ENCODE assay signal across 8 cellular contexts in the genomic region with DNA sequence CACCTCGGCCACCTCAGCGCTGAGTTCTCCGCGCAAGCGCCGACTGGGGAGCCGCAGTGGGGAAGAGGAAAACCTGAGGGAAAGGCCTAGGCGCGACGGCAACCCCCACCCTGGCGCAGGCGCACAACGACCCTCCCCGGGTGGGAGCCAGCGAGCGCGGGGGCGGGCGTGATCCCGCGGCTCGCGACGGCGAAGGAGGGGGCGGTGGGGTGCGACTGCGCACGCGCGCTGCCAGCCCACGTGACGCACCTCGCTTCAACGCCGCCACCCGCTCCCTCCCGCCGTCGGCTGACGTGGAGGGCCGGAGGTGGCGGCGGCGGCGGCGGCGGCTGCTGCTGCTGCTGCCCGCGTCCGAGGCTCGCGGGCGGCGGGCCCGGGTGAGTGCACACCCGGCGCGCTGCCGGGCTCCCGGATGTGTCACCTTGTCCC. TPM values are rescaled to one million over a fixed set of nuclear protein-coding genes. Genes with fewer than 3 reads are reported as not detected.
DNase-seq lines count a peak whose midpoint lies in the region; ATAC-seq, FAIRE-seq and TF ChIP-seq lines count a peak whose summit lies in the region.

A gene (minus strand): TSS at position 84 of the 429 bp plus-strand sequence. CDS start 556 bp downstream, outside the sequence.
A gene with protein sequence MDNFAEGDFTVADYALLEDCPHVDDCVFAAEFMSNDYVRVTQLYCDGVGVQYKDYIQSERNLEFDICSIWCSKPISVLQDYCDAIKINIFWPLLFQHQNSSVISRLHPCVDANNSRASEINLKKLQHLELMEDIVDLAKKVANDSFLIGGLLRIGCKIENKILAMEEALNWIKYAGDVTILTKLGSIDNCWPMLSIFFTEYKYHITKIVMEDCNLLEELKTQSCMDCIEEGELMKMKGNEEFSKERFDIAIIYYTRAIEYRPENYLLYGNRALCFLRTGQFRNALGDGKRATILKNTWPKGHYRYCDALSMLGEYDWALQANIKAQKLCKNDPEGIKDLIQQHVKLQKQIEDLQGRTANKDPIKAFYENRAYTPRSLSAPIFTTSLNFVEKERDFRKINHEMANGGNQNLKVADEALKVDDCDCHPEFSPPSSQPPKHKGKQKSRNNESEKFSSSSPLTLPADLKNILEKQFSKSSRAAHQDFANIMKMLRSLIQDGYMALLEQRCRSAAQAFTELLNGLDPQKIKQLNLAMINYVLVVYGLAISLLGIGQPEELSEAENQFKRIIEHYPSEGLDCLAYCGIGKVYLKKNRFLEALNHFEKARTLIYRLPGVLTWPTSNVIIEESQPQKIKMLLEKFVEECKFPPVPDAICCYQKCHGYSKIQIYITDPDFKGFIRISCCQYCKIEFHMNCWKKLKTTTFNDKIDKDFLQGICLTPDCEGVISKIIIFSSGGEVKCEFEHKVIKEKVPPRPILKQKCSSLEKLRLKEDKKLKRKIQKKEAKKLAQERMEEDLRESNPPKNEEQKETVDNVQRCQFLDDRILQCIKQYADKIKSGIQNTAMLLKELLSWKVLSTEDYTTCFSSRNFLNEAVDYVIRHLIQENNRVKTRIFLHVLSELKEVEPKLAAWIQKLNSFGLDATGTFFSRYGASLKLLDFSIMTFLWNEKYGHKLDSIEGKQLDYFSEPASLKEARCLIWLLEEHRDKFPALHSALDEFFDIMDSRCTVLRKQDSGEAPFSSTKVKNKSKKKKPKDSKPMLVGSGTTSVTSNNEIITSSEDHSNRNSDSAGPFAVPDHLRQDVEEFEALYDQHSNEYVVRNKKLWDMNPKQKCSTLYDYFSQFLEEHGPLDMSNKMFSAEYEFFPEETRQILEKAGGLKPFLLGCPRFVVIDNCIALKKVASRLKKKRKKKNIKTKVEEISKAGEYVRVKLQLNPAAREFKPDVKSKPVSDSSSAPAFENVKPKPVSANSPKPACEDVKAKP (N-terminal part only) (plus strand): TSS at position 267 of the 429 bp plus-strand sequence. CDS start 14,004 bp downstream, outside the sequence.

- H3K27ac ChIP-seq in OCI-LY3 (ENCODE audit: low read length) (peak within 1 kb of the TSS; percentile 69), endothelial cell of umbilical vein (ENCODE audit: insufficient read depth, low read depth, low read length) (peak within 1 kb of the TSS; percentile 95)

- H3K79me2 ChIP-seq in OCI-LY3 (ENCODE audit: low read length): peaks cover 59% of the 10 kb centered on the region
- peaks cover 43% of the 10 kb centered on the region for H3K79me2 ChIP-seq in endothelial cell of umbilical vein (ENCODE audit: control insufficient read depth, insufficient read depth, low read length)

- POLR2A ChIA-PET in endothelial cell of umbilical vein (lab: Charles Lee): no interaction called here

- peak; percentile 96 for DNase-seq in Caki2 (ENCODE audit: low read depth)
- peak; percentile 72 for DNase-seq in HuH-7.5 (ENCODE audit: low spot score)
- DNase-seq in activated CD8-positive, alpha-beta memory T cell treated with anti-CD3 and anti-CD28 coated beads, Interleukin-2, amount 50 U/mL, for 48 hours: peak; percentile 99
- DNase-seq in endothelial cell of umbilical vein (ENCODE audit: low read depth, low spot score): peak; percentile 97
- DNase-seq in stimulated activated CD8-positive, alpha-beta memory T cell treated with anti-CD3 and anti-CD28 coated beads, Interleukin-4, amount 100 ng/mL, for 1 hour (ENCODE audit: low read depth in 2 of 2, low spot score in 1 of 2): peak; percentile 91 to 93

- H3K36me3 ChIP-seq in OCI-LY3 (replicated peaks; ENCODE audit: low read depth, low read length): peaks cover 9% of the 10 kb centered on the region
- H3K36me3 ChIP-seq in endothelial cell of umbilical vein (ENCODE audit: control insufficient read depth in 2 of 2, extremely low read depth in 1 of 2, insufficient read depth in 2 of 2, low read length in 2 of 2): no peaks in the 10 kb centered on the region

- ATAC-seq in GM21526 (IDR thresholded peaks at IDR 0.05; ENCODE audit: low FRiP score, unreplicated experiment): peak; percentile 51

- H3K4me1 ChIP-seq in OCI-LY3 (ENCODE audit: low read length) (peaks cover 17% of the 10 kb centered on the region; the same call in 1 of the 2 replicates), endothelial cell of umbilical vein (ENCODE audit: control insufficient read depth, extremely low read depth, insufficient read depth, low read length) (peaks cover 17% of the 10 kb centered on the region), mononuclear cell (ENCODE audit: insufficient read depth, low read length) (peaks cover 21% of the 10 kb centered on the region)

- H3K9ac ChIP-seq in OCI-LY3 (ENCODE audit: low read length) (peak within 1 kb of the TSS; percentile 78), endothelial cell of umbilical vein (replicated peaks; ENCODE audit: extremely low read depth, insufficient read depth, low read length) (peak within 1 kb of the TSS; percentile 98)

- H3K9me3 ChIP-seq in OCI-LY3 (ENCODE audit: insufficient read depth, low read length) (no peaks in the 10 kb centered on the region), endothelial cell of umbilical vein (replicated peaks; ENCODE audit: control insufficient read depth, insufficient read depth, low read length) (no peaks in the 10 kb centered on the region), mononuclear cell (ENCODE audit: low read depth, low read length) (no peaks in the 10 kb centered on the region)

- intact Hi-C loops in endothelial cell of umbilical vein (cut with micrococcal nuclease): loop anchor here (1.0 to 5.0 kb wide), 3 partner anchors 61 to 293 kb away; a partner anchor contains a TSS

- peak; percentile 73 for TF ChIP-seq POLR2A in endothelial cell of umbilical vein (IDR thresholded peaks at IDR 0.05; ENCODE audit: low read depth, low read length)

- H3K4me3 ChIP-seq in OCI-LY3 (ENCODE audit: low read length) (peak within 1 kb of the TSS; percentile 87), endothelial cell of umbilical vein (replicated peaks in 1 of 3; ENCODE audit: insufficient read depth in 1 of 3, low read depth in 1 of 3, low read length in 3 of 3) (peak within 1 kb of the TSS; percentile 49 to 88 (median 60)), mononuclear cell (ENCODE audit: low read length) (peak within 1 kb of the TSS; percentile 65)

- CTCF ChIA-PET in endothelial cell of umbilical vein (lab: Charles Lee): interaction anchor here (0.9 to 1.0 kb wide), 2 partner anchors 14 to 96 kb away, joined by 3 to 5 read pairs; no protein-coding TSS in a partner anchor

- TF ChIP-seq CTCF in OCI-LY3 (IDR thresholded peaks at IDR 0.05; ENCODE audit: low read depth, low read length): no peak
- no peak for TF ChIP-seq CTCF in endothelial cell of umbilical vein (IDR thresholded peaks at IDR 0.05; ENCODE audit: extremely low read depth in 1 of 2, insufficient read depth in 1 of 2, low read depth in 1 of 2, low read length in 2 of 2)

- H3K9me1 ChIP-seq in endothelial cell of umbilical vein (replicated peaks; ENCODE audit: control insufficient read depth, extremely low read depth, insufficient read depth, low read length): no peaks in the 10 kb centered on the region

- in situ Hi-C loops in Caki2 (cut with HindIII; ENCODE audit: low pct_unique_long_range_greater_than_20kb, low sequenced_read_pairs): no loop called here

- BruUV-seq in endothelial cell of umbilical vein (replicated peaks; lab: Mats Ljungman, UMichigan): no TSS peak

- H3K27me3 ChIP-seq in OCI-LY3 (ENCODE audit: low read depth, low read length): no peaks in the 10 kb centered on the region
- H3K27me3 ChIP-seq in endothelial cell of umbilical vein (ENCODE audit: control insufficient read depth in 2 of 2, insufficient read depth in 2 of 2, low read length in 2 of 2): no peaks in the 10 kb centered on the region
- H3K27me3 ChIP-seq in mononuclear cell (ENCODE audit: insufficient read depth, low read length): no peaks in the 10 kb centered on the region

- H2AFZ ChIP-seq in OCI-LY3 (ENCODE audit: low read depth, low read length) (peak within 1 kb of the TSS; percentile 23), endothelial cell of umbilical vein (ENCODE audit: low read depth, low read length) (peak within 1 kb of the TSS; percentile 72)

- dilution Hi-C loops in endothelial cell of umbilical vein (cut with MboI; ENCODE audit: extremely low pct_ligation_motif_present, low sequenced_read_pairs): no loop called here

- peaks cover 26% of the 10 kb centered on the region for H4K20me1 ChIP-seq in OCI-LY3 (ENCODE audit: insufficient read depth, low read length)
- peaks cover under 1% of the 10 kb centered on the region for H4K20me1 ChIP-seq in endothelial cell of umbilical vein (replicated peaks; ENCODE audit: control insufficient read depth, extremely low read depth, insufficient read depth, low read length)

- H3K4me2 ChIP-seq in OCI-LY3 (ENCODE audit: low read length) (peak within 1 kb of the TSS; percentile 91), endothelial cell of umbilical vein (ENCODE audit: insufficient read depth, low read length) (peak within 1 kb of the TSS; percentile 93)

- peak; percentile 56 for FAIRE-seq in endothelial cell of umbilical vein (lab: Jason Lieb, UNC)

TF ChIP-seq in endothelial cell of umbilical vein, 7 proteins besides CTCF, POLR2A, EP300 and RAD21 (continues in another document):
- TF ChIP-seq MYC (IDR thresholded peaks at IDR 0.05; ENCODE audit: low read depth, low read length): no peak

RNA-seq across cellular contexts. Expression of the first gene that starts in this region (rescaled TPM):
- total RNA-seq in Caki2 (2014; rRNA removed; shearing (Covaris generic); ENCODE audit: low replicate concordance): 78.5 and 83.9 TPM in 2 replicates
- total RNA-seq in endothelial cell of umbilical vein (11.4 and 12.5 TPM in 2 replicates), mononuclear cell (4.9 TPM)
- 18.3 and 18.9 TPM in 2 replicates for polyA plus RNA-seq in endothelial cell of umbilical vein
- 20.8 and 21.0 TPM in 2 replicates for polyA plus RNA-seq in endothelial cell of umbilical vein (2011; cell fraction: cytosol; rRNA removed)
- polyA plus RNA-seq in endothelial cell of umbilical vein (2011; cell fraction: nucleus; rRNA removed): 11.5 and 13.8 TPM in 2 replicates
- 17.4 and 19.5 TPM in 2 replicates for polyA plus RNA-seq in endothelial cell of umbilical vein (2012)
- 11.4 and 12.1 TPM in 2 replicates for polyA minus RNA-seq in endothelial cell of umbilical vein
- polyA minus RNA-seq in endothelial cell of umbilical vein (2011; cell fraction: cytosol; rRNA and poly(A)+ RNA removed): 12.1 TPM
- 2.5 and 4.8 TPM in 2 replicates for polyA minus RNA-seq in endothelial cell of umbilical vein (2011; cell fraction: nucleus; rRNA and poly(A)+ RNA removed)

RNA-seq across cellular contexts. Expression of the second gene that starts in this region (rescaled TPM):
- 46.5 and 100 TPM in 2 replicates for total RNA-seq in Caki2 (2014; rRNA removed; shearing (Covaris generic); ENCODE audit: low replicate concordance)
- 104 and 113 TPM in 2 replicates for total RNA-seq in endothelial cell of umbilical vein
- polyA plus RNA-seq in endothelial cell of umbilical vein: 21.4 and 26.2 TPM in 2 replicates
- polyA plus RNA-seq in endothelial cell of umbilical vein (2011; cell fraction: cytosol; rRNA removed): 50.3 and 53.9 TPM in 2 replicates
- polyA plus RNA-seq in endothelial cell of umbilical vein (2011; cell fraction: nucleus; rRNA removed): 107 and 125 TPM in 2 replicates
- polyA plus RNA-seq in endothelial cell of umbilical vein (2012): 75.8 and 90.3 TPM in 2 replicates
- polyA minus RNA-seq in endothelial cell of umbilical vein: 83.0 and 83.2 TPM in 2 replicates
- 42.4 TPM for polyA minus RNA-seq in endothelial cell of umbilical vein (2011; cell fraction: cytosol; rRNA and poly(A)+ RNA removed)
- 102 and 141 TPM in 2 replicates for polyA minus RNA-seq in endothelial cell of umbilical vein (2011; cell fraction: nucleus; rRNA and poly(A)+ RNA removed)
- 165 TPM for total RNA-seq in mononuclear cell

Comparison
In these comparisons a context has a peak if more than half of its experiments do, and no peak if none do; other contexts are left out.
1. Peak in every context shown above with its lines: DNase-seq, ATAC-seq, H3K4me3 ChIP-seq and H3K27ac ChIP-seq.